8 cellular contexts compared by ENCODE assay signal in the genomic region with DNA sequence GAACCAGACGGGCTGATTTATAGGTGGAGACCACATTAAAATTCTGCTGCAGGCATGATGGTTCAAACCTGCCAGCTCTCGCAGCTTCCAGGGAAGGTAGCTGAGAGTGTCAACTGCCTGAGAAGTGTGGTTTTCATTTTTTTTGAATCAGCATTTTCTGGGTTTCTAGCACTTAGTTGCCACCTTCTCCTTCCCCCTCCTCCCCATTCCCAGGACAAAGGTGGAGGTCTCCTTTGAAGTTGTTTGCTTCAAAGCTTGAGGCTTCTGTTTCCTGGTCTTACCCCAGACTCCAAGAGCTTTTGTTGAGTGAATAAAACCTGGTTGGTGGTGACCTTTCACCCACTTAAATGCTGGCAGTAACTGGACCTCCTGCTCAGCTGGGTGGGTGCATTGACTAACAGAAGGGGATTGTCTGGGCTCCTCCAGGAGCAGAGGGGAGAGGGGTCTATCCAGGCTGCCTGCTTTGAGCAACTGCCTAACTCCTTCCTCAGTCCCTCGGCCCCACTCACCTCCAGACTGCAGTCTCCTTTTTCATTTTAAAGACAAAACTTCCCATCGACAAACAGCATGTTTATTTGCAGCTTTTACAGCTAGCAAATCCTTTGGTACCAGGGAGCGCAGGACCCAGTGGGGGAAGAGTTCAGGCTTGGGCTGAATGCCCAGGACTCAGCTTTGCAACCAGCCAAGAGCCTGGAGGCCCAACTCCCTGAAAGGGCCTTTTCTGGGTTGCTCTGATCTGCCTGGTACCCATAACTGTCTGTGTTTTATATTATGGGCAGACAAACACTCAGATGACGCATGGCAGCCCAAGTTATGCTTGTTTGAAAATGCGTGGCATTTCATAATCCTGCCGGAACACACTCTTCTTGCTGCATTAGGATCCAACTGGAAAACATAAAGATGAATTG. TPM values are rescaled to one million over a fixed set of nuclear protein-coding genes. Genes with fewer than 3 reads are reported as not detected.
A peak's percentile ranks its signal among the peaks of the same experiment; 100 is the strongest.
DNase-seq lines count a peak whose midpoint lies in the region; ATAC-seq, FAIRE-seq and TF ChIP-seq lines count a peak whose summit lies in the region.

No MANE protein-coding gene starts in this region.

- H3K9me3 ChIP-seq in stomach smooth muscle (ENCODE audit: control insufficient read depth in 2 of 2, low read length in 2 of 2) = no peaks in the 10 kb centered on the region

- FAIRE-seq in HTR-8/SVneo (lab: Jason Lieb, UNC) (no peak), GM12892 (lab: Jason Lieb, UNC) (no peak)

- H3K4me1 Mint-ChIP-seq in stimulated activated memory B cell treated with anti-CD40 and anti-IgM and Interleukin-4, amounts not matched to agents 10 μg/mL and 1 μg/mL and 100 μg/mL, for 72 hours = peaks cover 12% of the 10 kb centered on the region

- no peak for TF ChIP-seq POLR2A in GM12892 (IDR thresholded peaks at IDR 0.05; ENCODE audit: low read depth, low read length)

- H3K36me3 ChIP-seq in stomach smooth muscle (ENCODE audit: control insufficient read depth in 2 of 2, insufficient read depth in 2 of 2, low read length in 2 of 2) = peaks cover 13 to 23% of the 10 kb centered on the region in 2 donors

- H3K9ac ChIP-seq in stomach smooth muscle (ENCODE audit: low read length in 2 of 2) = peak overlapping the region; percentile 100

- H3K27ac Mint-ChIP-seq in stimulated activated memory B cell treated with anti-CD40 and anti-IgM and Interleukin-4, amounts not matched to agents 10 μg/mL and 1 μg/mL and 100 μg/mL, for 72 hours = no peak overlapping the region

- no peak for ATAC-seq in stimulated activated memory B cell treated with anti-CD40 and anti-IgM and Interleukin-4, amounts not matched to agents 10 μg/mL and 1 μg/mL and 100 μg/mL, for 72 hours
- ATAC-seq in GM19395 (IDR thresholded peaks at IDR 0.05; ENCODE audit: unreplicated experiment) = no peak

- peak overlapping the region; percentile 99 for H3K4me3 ChIP-seq in stomach smooth muscle (ENCODE audit: low read length in 2 of 2)

- peak overlapping the region; percentile 100 for H3K27ac ChIP-seq in stomach smooth muscle (ENCODE audit: low read length)

- peaks cover 27% of the 10 kb centered on the region for H3K27me3 Mint-ChIP-seq in stimulated activated memory B cell treated with anti-CD40 and anti-IgM and Interleukin-4, amounts not matched to agents 10 μg/mL and 1 μg/mL and 100 μg/mL, for 72 hours

- peaks cover 22% of the 10 kb centered on the region for H3K4me1 ChIP-seq in stomach smooth muscle (ENCODE audit: control insufficient read depth, insufficient read depth, low read length)

- no peaks in the 10 kb centered on the region for H3K27me3 ChIP-seq in stomach smooth muscle (ENCODE audit: control insufficient read depth in 1 of 2, insufficient read depth in 2 of 2, low read length in 2 of 2)

- DNase-seq in HTR-8/SVneo (ENCODE audit: insufficient read length, low spot score) (peak; percentile 59), cerebellum (ENCODE audit: low spot score) (peak; percentile 71), kidney tubule cell (ENCODE audit: low spot score) (peak; percentile 78), GM12892 (ENCODE audit: insufficient read length) (no peak), activated gamma-delta T cell treated with Interleukin-2 at 50 U/mL for 16 hours (no peak)

- no peaks in the 10 kb centered on the region for H3K36me3 Mint-ChIP-seq in stimulated activated memory B cell treated with anti-CD40 and anti-IgM and Interleukin-4, amounts not matched to agents 10 μg/mL and 1 μg/mL and 100 μg/mL, for 72 hours

- no peak overlapping the region for H3K4me3 Mint-ChIP-seq in stimulated activated memory B cell treated with anti-CD40 and anti-IgM and Interleukin-4, amounts not matched to agents 10 μg/mL and 1 μg/mL and 100 μg/mL, for 72 hours

- H3K9me3 Mint-ChIP-seq in stimulated activated memory B cell treated with anti-CD40 and anti-IgM and Interleukin-4, amounts not matched to agents 10 μg/mL and 1 μg/mL and 100 μg/mL, for 72 hours = no peaks in the 10 kb centered on the region

RNA-seq across cellular contexts. Expression of gene RHOB, which starts 3.6 kb away (rescaled TPM):
- 123 TPM for total RNA-seq in cerebellum
- polyA plus RNA-seq in GM12892 (2012; ENCODE audit: missing spikeins) = 9.5 TPM

Comparison
In these comparisons a context has a peak if more than half of its experiments do, and no peak if none do; other contexts are left out.
1. DNase-seq: peak in HTR-8/SVneo (single experiment), cerebellum (single experiment) and kidney tubule cell (single experiment); none in GM12892 (single experiment) and activated gamma-delta T cell treated with Interleukin-2 at 50 U/mL for 16 hours (single experiment).